Comparison of ENCODE assay signal across 8 cellular contexts in the genomic region with DNA sequence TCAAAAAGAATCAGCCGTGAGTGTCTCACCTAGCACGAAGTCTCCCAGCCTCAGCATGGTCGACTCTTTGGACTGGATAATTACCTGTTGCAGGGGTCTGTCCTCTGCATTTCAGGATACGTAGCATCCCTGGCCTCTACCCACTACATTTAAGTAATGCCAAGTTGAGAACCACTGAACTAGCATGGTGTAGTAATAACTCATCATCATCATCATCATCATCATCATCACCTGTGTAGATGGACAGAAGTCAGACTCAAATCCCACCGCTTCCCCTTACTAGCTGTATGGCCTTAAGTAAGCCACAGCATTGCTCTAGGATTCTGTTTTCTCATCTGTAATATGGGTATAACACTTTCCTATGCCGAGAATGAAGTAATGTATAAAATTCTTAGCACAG.
"Had no signal": no experiment of that assay in that cellular context is flagged by ENCODE, and none has a peak within 500 bp of the region (broad histone marks: within the 10 kb centered on the region; RNA-seq: fewer than 3 reads in every experiment).

No MANE protein-coding gene starts in this region.

- H3K4me3 ChIP-seq: GM12878 had no signal

- ATAC-seq: GM12878 had no signal

- DNase-seq: GDM1, GF-D8 had no signal

- FAIRE-seq: G401.6, GM12878, GM12891, GM12892, GM18507, GM19239 had no signal
